8 cellular contexts compared by ENCODE assay signal in genomic region chr6:28280595-28281287, GRCh38. TPM values are rescaled to one million over a fixed set of nuclear protein-coding genes. Genes with fewer than 3 reads are reported as not detected.
A peak's percentile ranks its signal among the peaks of the same experiment; 100 is the strongest.
DNase-seq lines count a peak whose midpoint lies in the region; ATAC-seq, FAIRE-seq and TF ChIP-seq lines count a peak whose summit lies in the region.

No MANE protein-coding gene starts in this region.

- H3K27me3 ChIP-seq in bronchial epithelial cell (ENCODE audit: control insufficient read depth, insufficient read depth, low read length) (no peaks in the 10 kb centered on the region), muscle layer of colon (ENCODE audit: control insufficient read depth in 1 of 2, insufficient read depth in 2 of 2, low read length in 2 of 2) (no peaks in the 10 kb centered on the region)

- H3K9me3 ChIP-seq in muscle layer of colon (ENCODE audit: low read length): peaks cover 8% of the 10 kb centered on the region

- FAIRE-seq in bronchial epithelial cell (lab: Jason Lieb, UNC): no peak

- peak overlapping the region; percentile 71 for H3K4me3 ChIP-seq in AG04449 (ENCODE audit: low read depth, low read length)
- peak overlapping the region; percentile 52 for H3K4me3 ChIP-seq in bronchial epithelial cell (ENCODE audit: low read depth, low read length)
- peak overlapping the region in 1 of 2 donors; percentile 85 for H3K4me3 ChIP-seq in muscle layer of colon (ENCODE audit: low read depth in 1 of 2, low read length in 2 of 2)

- H3K4me1 Mint-ChIP-seq in IgD-negative memory B cell: peaks cover 3 to 7% (median 6%) of the 10 kb centered on the region in 3 donors

- H3K4me3 Mint-ChIP-seq in IgD-negative memory B cell: peak overlapping the region; percentile 39 to 92 (median 86)

- H3K36me3 ChIP-seq in bronchial epithelial cell (ENCODE audit: control insufficient read depth, insufficient read depth, low read length): peaks cover 1% of the 10 kb centered on the region
- peaks cover 34% of the 10 kb centered on the region for H3K36me3 ChIP-seq in muscle layer of colon (ENCODE audit: insufficient read depth, low read length)

- CTCF ChIA-PET in AG04449 (lab: Yijun Ruan, JAX): interaction anchor here (0.9 to 1.6 kb wide), 4 partner anchors 9 to 13 kb away, joined by 3 to 4 read pairs (median 3); no protein-coding TSS in a partner anchor

- DNase-seq in AG04449 (ENCODE audit: low read depth, low spot score) (no peak), bronchial epithelial cell (ENCODE audit: low read depth) (no peak), amniotic stem cell (lab: John Stamatoyannopoulos, UW) (no peak)
- no peak for DNase-seq in activated CD8-positive, alpha-beta memory T cell treated with anti-CD3 and anti-CD28 coated beads, Interleukin-2, amount 50 U/mL, for 4 hours

- ATAC-seq in HG03135 (IDR thresholded peaks at IDR 0.05; ENCODE audit: unreplicated experiment) (no peak), GM18868 (IDR thresholded peaks at IDR 0.05; ENCODE audit: unreplicated experiment) (no peak)

- peaks cover 11% of the 10 kb centered on the region for H3K4me1 ChIP-seq in muscle layer of colon (ENCODE audit: insufficient read depth, low read length)

- POLR2A ChIA-PET in AG04449 (lab: Yijun Ruan, JAX): interaction anchor here (0.7 to 1.8 kb wide), 4 partner anchors 11 to 75 kb away, joined by 3 to 11 read pairs (median 6); partner anchors contain the start of genes ZKSCAN4 and ZSCAN26

- H3K9ac ChIP-seq in muscle layer of colon (ENCODE audit: low read length): no peak overlapping the region

- peaks cover 18% of the 10 kb centered on the region for H3K36me3 Mint-ChIP-seq in IgD-negative memory B cell

- no peak overlapping the region for H3K27ac Mint-ChIP-seq in IgD-negative memory B cell

- H3K27me3 Mint-ChIP-seq in IgD-negative memory B cell: peaks cover 5% of the 10 kb centered on the region

- H3K27ac ChIP-seq in muscle layer of colon (ENCODE audit: low read depth, low read length): peak overlapping the region; percentile 64

- TF ChIP-seq CTCF in AG04449 (IDR thresholded peaks at IDR 0.05; ENCODE audit: insufficient read depth, low read length, missing control alignments) (no peak), bronchial epithelial cell (IDR thresholded peaks at IDR 0.05; ENCODE audit: insufficient read depth, low read length, severe bottlenecking) (no peak)

- H3K9me3 Mint-ChIP-seq in IgD-negative memory B cell: peaks cover 0 to 3% (median 0%) of the 10 kb centered on the region in 3 donors

RNA-seq across cellular contexts. Expression of gene PGBD1, which starts 0.6 kb away (rescaled TPM):
- 0.64 TPM for polyA plus RNA-seq in IgD-negative memory B cell
- total RNA-seq in bronchial epithelial cell: 1.8 and 2.4 TPM in 2 replicates

RNA-seq across cellular contexts. Expression of gene ZSCAN26, which starts 13.8 kb away (rescaled TPM):
- 21.6 TPM for polyA plus RNA-seq in IgD-negative memory B cell
- total RNA-seq in bronchial epithelial cell: 4.9 and 8.7 TPM in 2 replicates

RNA-seq across cellular contexts. Expression of gene NKAPL, which starts 21.6 kb away (rescaled TPM):
- polyA plus RNA-seq in IgD-negative memory B cell: 0.18 TPM
- 0.79 and 1.2 TPM in 2 replicates for total RNA-seq in bronchial epithelial cell

RNA-seq across cellular contexts. Expression of gene ZKSCAN4, which starts 28.7 kb away (rescaled TPM):
- polyA plus RNA-seq in IgD-negative memory B cell: 3.4 TPM
- total RNA-seq in bronchial epithelial cell: 4.9 and 5.5 TPM in 2 replicates

RNA-seq across cellular contexts. Expression of gene ZSCAN31, which starts 55.2 kb away (rescaled TPM):
- 0.56 TPM for polyA plus RNA-seq in IgD-negative memory B cell
- total RNA-seq in bronchial epithelial cell: 12.1 and 41.9 TPM in 2 replicates
